In the genomic region with DNA sequence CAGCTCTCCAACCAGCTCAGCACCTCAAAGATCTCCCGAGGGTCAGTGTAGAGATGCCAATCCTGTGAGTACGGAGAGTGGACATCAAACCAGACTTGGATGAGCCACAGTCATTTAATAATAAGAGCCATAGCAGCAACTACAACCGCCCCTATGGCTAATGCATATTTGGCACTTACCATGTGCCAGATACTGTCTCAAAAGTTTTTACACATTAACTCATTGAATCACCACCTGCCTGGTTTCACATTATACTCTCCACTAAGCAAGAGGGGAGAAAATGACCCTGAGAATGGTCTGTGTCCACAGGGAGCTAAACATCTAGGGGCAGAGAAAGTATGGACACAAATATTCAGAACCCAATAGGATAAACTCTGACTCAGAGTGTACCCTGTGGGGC, we compare ENCODE assay signal across 21 cellular contexts. TPM values are rescaled to one million over a fixed set of nuclear protein-coding genes. Genes with fewer than 3 reads are reported as not detected.
DNase-seq lines count a peak whose midpoint lies in the region; ATAC-seq and TF ChIP-seq lines count a peak whose summit lies in the region.
"Had no signal": no experiment of that assay in that cellular context is flagged by ENCODE, and none has a peak within 500 bp of the region (broad histone marks: within the 10 kb centered on the region; RNA-seq: fewer than 3 reads in every experiment).

No MANE protein-coding gene starts in this region.

- peak overlapping the region; percentile 46 for H3K27ac Mint-ChIP-seq in activated B cell treated with CpG ODN at 0.5 μM for 24 hours
- H3K27ac Mint-ChIP-seq in endothelial cell (ENCODE audit: unreplicated experiment) = peak overlapping the region; percentile 13
- peak overlapping the region; percentile 85 for H3K27ac Mint-ChIP-seq in stimulated activated effector memory CD8-positive, alpha-beta T cell treated with anti-CD3 and anti-CD28 coated beads, Interleukin-12 subunit alpha, Interleukin-12 subunit beta, amount 100 ng/mL, for 72 hours

- peaks cover 0 to 3% of the 10 kb centered on the region in 2 donors for H3K4me1 ChIP-seq in aorta (ENCODE audit: control insufficient read depth in 1 of 2, insufficient read depth in 2 of 2, low read length in 2 of 2)

- TF ChIP-seq CTCF in activated B cell treated with CpG ODN at 0.5 μM for 24 hours (IDR thresholded peaks at IDR 0.05) (no peak), endothelial cell (IDR thresholded peaks at IDR 0.05; ENCODE audit: unreplicated experiment) (no peak)

- no peak for DNase-seq in activated T-cell treated with anti-CD3 and anti-CD28 coated beads, Interleukin-2, amount 50 U/mL, for 4 hours
- DNase-seq in activated T-cell treated with anti-CD3 and anti-CD28 coated beads, Interleukin-2, amount 50 U/mL, for 1 hour = no peak
- no peak for DNase-seq in activated B cell treated with CpG ODN at 0.5 μM for 24 hours
- no peak for DNase-seq in endothelial cell (ENCODE audit: low spot score)
- DNase-seq in stimulated activated effector memory CD8-positive, alpha-beta T cell treated with anti-CD3 and anti-CD28 coated beads, Interleukin-12 subunit alpha, Interleukin-12 subunit beta, amount 100 ng/mL, for 72 hours (ENCODE audit: low spot score in 2 of 2) = no peak
- no peak for DNase-seq in aorta
- DNase-seq in DMS153 treated with DMSO at 0.1 percent for 48 hours (lab: John Stamatoyannopoulos, UW; ENCODE audit: unreplicated experiment) = no peak
- DNase-seq in stimulated activated CD4-positive, alpha-beta T cell treated with anti-CD3 and anti-CD28 coated beads, Interleukin-4, amount 100 ng/mL, for 24 hours = no peak
- DNase-seq: anterior cingulate cortex; dermis blood vessel endothelial cell; DMS 273 treated with DMSO at 0.1 percent for 48 hours; hypothalamus; KG1; left lung; NCI-H1417; NCI-H226; right cardiac atrium; stimulated activated CD4-positive, alpha-beta T cell treated with anti-CD3 and anti-CD28 coated beads, Interleukin-1b, Interleukin-23, amount 100 ng/mL, for 48 hours; tibial artery had no signal

- no peak for ATAC-seq in activated T-cell treated with anti-CD3 and anti-CD28 coated beads, Interleukin-2, amount 50 U/mL, for 4 hours
- ATAC-seq in activated B cell treated with CpG ODN at 0.5 μM for 24 hours (ENCODE audit: low read depth) (no peak), aorta (ENCODE audit: low FRiP score) (no peak)
- ATAC-seq in stimulated activated effector memory CD8-positive, alpha-beta T cell treated with anti-CD3 and anti-CD28 coated beads, Interleukin-12 subunit alpha, Interleukin-12 subunit beta, amount 100 ng/mL, for 72 hours = no peak
- ATAC-seq: left lung, right cardiac atrium had no signal

- H3K27me3 Mint-ChIP-seq in activated T-cell treated with anti-CD3 and anti-CD28 coated beads, Interleukin-2, amount 50 U/mL, for 4 hours (ENCODE audit: low read depth) = no peaks in the 10 kb centered on the region
- H3K27me3 Mint-ChIP-seq in activated B cell treated with CpG ODN at 0.5 μM for 24 hours (no peaks in the 10 kb centered on the region), endothelial cell (ENCODE audit: unreplicated experiment) (peaks cover 20% of the 10 kb centered on the region)

- H3K27me3 ChIP-seq in aorta (ENCODE audit: control insufficient read depth in 1 of 2, insufficient read depth in 2 of 2, low read length in 1 of 2) = no peaks in the 10 kb centered on the region
- H3K27me3 ChIP-seq: left lung, tibial artery had no signal

- POLR2A ChIA-PET in activated B cell treated with CpG ODN at 0.5 μM for 24 hours (lab: Charles Lee) = interaction anchor here (0.8 to 4.7 kb wide), 4 partner anchors 13 to 105 kb away, joined by 3 to 89 read pairs (median 9); a partner anchor contains a TSS

- no peaks in the 10 kb centered on the region for H3K9me3 Mint-ChIP-seq in activated T-cell treated with anti-CD3 and anti-CD28 coated beads, Interleukin-2, amount 50 U/mL, for 4 hours
- H3K9me3 Mint-ChIP-seq in activated B cell treated with CpG ODN at 0.5 μM for 24 hours (no peaks in the 10 kb centered on the region), endothelial cell (ENCODE audit: unreplicated experiment) (no peaks in the 10 kb centered on the region)
- no peaks in the 10 kb centered on the region for H3K9me3 Mint-ChIP-seq in stimulated activated effector memory CD8-positive, alpha-beta T cell treated with anti-CD3 and anti-CD28 coated beads, Interleukin-12 subunit alpha, Interleukin-12 subunit beta, amount 100 ng/mL, for 72 hours

- CTCF ChIA-PET in activated B cell treated with CpG ODN at 0.5 μM for 24 hours (lab: Charles Lee) = interaction anchor here (1.4 to 4.7 kb wide), 4 partner anchors 15 to 120 kb away, joined by 3 to 33 read pairs (median 8); a partner anchor contains a TSS

- no peaks in the 10 kb centered on the region for H3K9me3 ChIP-seq in aorta (ENCODE audit: control insufficient read depth, low read length)
- H3K9me3 ChIP-seq: left lung, tibial artery had no signal

- intact Hi-C loops in activated B cell treated with CpG ODN at 0.5 μM for 24 hours (cut with micrococcal nuclease) = no loop called here
- intact Hi-C loops in aorta (cut with DNase I) = loop anchor here in 1 of 2 donors (5.0 to 10.0 kb wide), 2 partner anchors 123 to 211 kb away; a partner anchor contains a TSS

- no peak overlapping the region for H3K27ac ChIP-seq in aorta (ENCODE audit: low read depth in 1 of 2, low read length in 2 of 2)
- H3K27ac ChIP-seq: HL-60, left lung, tibial artery had no signal

- H3K4me1 Mint-ChIP-seq in activated T-cell treated with anti-CD3 and anti-CD28 coated beads, Interleukin-2, amount 50 U/mL, for 4 hours (ENCODE audit: low read depth) = peaks cover 38% of the 10 kb centered on the region
- H3K4me1 Mint-ChIP-seq in activated B cell treated with CpG ODN at 0.5 μM for 24 hours (peaks cover 32% of the 10 kb centered on the region), endothelial cell (ENCODE audit: unreplicated experiment) (peaks cover 35% of the 10 kb centered on the region)
- H3K4me1 Mint-ChIP-seq in stimulated activated effector memory CD8-positive, alpha-beta T cell treated with anti-CD3 and anti-CD28 coated beads, Interleukin-12 subunit alpha, Interleukin-12 subunit beta, amount 100 ng/mL, for 72 hours = peaks cover 61% of the 10 kb centered on the region

- H3K4me3 Mint-ChIP-seq in activated T-cell treated with anti-CD3 and anti-CD28 coated beads, Interleukin-2, amount 50 U/mL, for 4 hours = peak overlapping the region; percentile 57
- H3K4me3 Mint-ChIP-seq in activated B cell treated with CpG ODN at 0.5 μM for 24 hours (peak overlapping the region; percentile 69), endothelial cell (ENCODE audit: unreplicated experiment) (peak overlapping the region; percentile 80)
- peak overlapping the region; percentile 96 for H3K4me3 Mint-ChIP-seq in stimulated activated effector memory CD8-positive, alpha-beta T cell treated with anti-CD3 and anti-CD28 coated beads, Interleukin-12 subunit alpha, Interleukin-12 subunit beta, amount 100 ng/mL, for 72 hours

- peaks cover 0 to 4% of the 10 kb centered on the region in 2 donors for H3K36me3 ChIP-seq in aorta (ENCODE audit: control insufficient read depth in 1 of 2, insufficient read depth in 2 of 2, low read length in 1 of 2)

- H3K4me3 ChIP-seq in aorta (ENCODE audit: low read length in 2 of 2) = no peak overlapping the region
- H3K4me3 ChIP-seq: left lung, tibial artery had no signal

- H3K36me3 Mint-ChIP-seq in activated T-cell treated with anti-CD3 and anti-CD28 coated beads, Interleukin-2, amount 50 U/mL, for 4 hours (ENCODE audit: insufficient read depth) = peaks cover 21% of the 10 kb centered on the region
- peaks cover 66% of the 10 kb centered on the region for H3K36me3 Mint-ChIP-seq in activated B cell treated with CpG ODN at 0.5 μM for 24 hours (ENCODE audit: low read depth)
- H3K36me3 Mint-ChIP-seq in endothelial cell (ENCODE audit: low read depth, unreplicated experiment) = peaks cover 36% of the 10 kb centered on the region
- peaks cover 84% of the 10 kb centered on the region for H3K36me3 Mint-ChIP-seq in stimulated activated effector memory CD8-positive, alpha-beta T cell treated with anti-CD3 and anti-CD28 coated beads, Interleukin-12 subunit alpha, Interleukin-12 subunit beta, amount 100 ng/mL, for 72 hours

- WGBS in aorta, 2 donors = 80 to 85% methylated on average over 3 of the region's 3 CpGs

RNA-seq across cellular contexts. Expression of a gene that starts 2.6 kb away (rescaled TPM):
- 10 to 100 TPM; 66.8 to 78.9 (median 72.7) TPM for total RNA-seq in activated T-cell treated with anti-CD3 and anti-CD28 coated beads, Interleukin-2, amount 50 U/mL, for 4 hours
- 144 and 147 TPM in 2 replicates for total RNA-seq in activated B cell treated with CpG ODN at 0.5 μM for 24 hours
- 47.1 TPM for total RNA-seq in endothelial cell (ENCODE audit: unreplicated experiment)
- total RNA-seq in aorta = 10 to 100 TPM; 36.9 to 50.0 TPM
- 10 to 100 TPM; 23.9 to 52.3 TPM for polyA plus RNA-seq in aorta

RNA-seq across cellular contexts. Expression of a gene that starts 3.9 kb away (rescaled TPM):
- total RNA-seq in activated T-cell treated with anti-CD3 and anti-CD28 coated beads, Interleukin-2, amount 50 U/mL, for 4 hours = 10 to 100 TPM; 55.0 to 63.1 (median 62.7) TPM
- total RNA-seq in activated B cell treated with CpG ODN at 0.5 μM for 24 hours (60.5 and 78.6 TPM in 2 replicates), endothelial cell (ENCODE audit: unreplicated experiment) (90.6 TPM), aorta (10 to 100 TPM; 48.0 to 70.6 TPM)
- 10 to 100 TPM; 19.3 to 44.2 TPM for polyA plus RNA-seq in aorta

RNA-seq across cellular contexts. Expression of a gene that starts 4.3 kb away (rescaled TPM):
- under 1 TPM; 0.71 to 0.89 (median 0.84) TPM for total RNA-seq in activated T-cell treated with anti-CD3 and anti-CD28 coated beads, Interleukin-2, amount 50 U/mL, for 4 hours
- total RNA-seq in activated B cell treated with CpG ODN at 0.5 μM for 24 hours (4.5 and 4.9 TPM in 2 replicates), endothelial cell (ENCODE audit: unreplicated experiment) (1.7 TPM), aorta (1 to 10 TPM; 3.5 to 7.3 TPM)
- polyA plus RNA-seq in aorta = 1 to 10 TPM; 1.6 to 4.7 TPM
- total RNA-seq: myocyte had no signal

RNA-seq across cellular contexts. Expression of a gene that starts 13.5 kb away (rescaled TPM):
- total RNA-seq in activated T-cell treated with anti-CD3 and anti-CD28 coated beads, Interleukin-2, amount 50 U/mL, for 4 hours = 10 to 100 TPM; 26.5 to 33.3 (median 30.1) TPM
- 19.1 and 25.0 TPM in 2 replicates for total RNA-seq in activated B cell treated with CpG ODN at 0.5 μM for 24 hours
- 11.1 TPM for total RNA-seq in endothelial cell (ENCODE audit: unreplicated experiment)
- total RNA-seq in aorta = 1 to 10 TPM; 6.8 to 9.8 TPM
- 1 to 10 TPM; 8.1 to 8.9 TPM for polyA plus RNA-seq in aorta

RNA-seq across cellular contexts. Expression of a gene that starts 32.4 kb away (rescaled TPM):
- 10 to 100 TPM; 27.0 to 35.3 (median 31.7) TPM for total RNA-seq in activated T-cell treated with anti-CD3 and anti-CD28 coated beads, Interleukin-2, amount 50 U/mL, for 4 hours
- total RNA-seq in activated B cell treated with CpG ODN at 0.5 μM for 24 hours = 39.9 and 47.2 TPM in 2 replicates
- total RNA-seq in endothelial cell (ENCODE audit: unreplicated experiment) = 39.7 TPM
- 10 to 100 TPM; 40.7 to 43.6 TPM for total RNA-seq in aorta
- polyA plus RNA-seq in aorta = 10 to 100 TPM; 30.2 to 73.4 TPM

Comparison
In these comparisons a context has a peak if more than half of its experiments do, and no peak if none do; other contexts are left out.
1. H3K27ac Mint-ChIP-seq: peak in every context shown above with its lines; median percentile 85 in stimulated activated effector memory CD8-positive, alpha-beta T cell treated with anti-CD3 and anti-CD28 coated beads, Interleukin-12 subunit alpha, Interleukin-12 subunit beta, amount 100 ng/mL, for 72 hours; 46 in activated B cell treated with CpG ODN at 0.5 μM for 24 hours; 13 in endothelial cell.